Comparison of ENCODE assay signal across 8 cellular contexts in genomic region chr15:98421419-98422085, GRCh38.
DNase-seq lines count a peak whose midpoint lies in the region; ATAC-seq, FAIRE-seq and TF ChIP-seq lines count a peak whose summit lies in the region.

No MANE protein-coding gene starts in this region.

- H3K4me2 ChIP-seq in endothelial cell of umbilical vein (ENCODE audit: insufficient read depth, low read length): no peak overlapping the region

- H3K9me3 Mint-ChIP-seq in activated CD8-positive, alpha-beta memory T cell treated with anti-CD3 and anti-CD28 coated beads, Interleukin-2, amount 10 ng/mL, durations not matched to agents 7 days and 5 days (ENCODE audit: low read depth): no peaks in the 10 kb centered on the region

- no peaks in the 10 kb centered on the region for H3K9me1 ChIP-seq in endothelial cell of umbilical vein (replicated peaks; ENCODE audit: control insufficient read depth, extremely low read depth, insufficient read depth, low read length)

- no peak overlapping the region for H3K27ac Mint-ChIP-seq in activated CD8-positive, alpha-beta memory T cell treated with anti-CD3 and anti-CD28 coated beads, Interleukin-2, amount 10 ng/mL, durations not matched to agents 7 days and 5 days

- H3K27ac ChIP-seq in endothelial cell of umbilical vein (ENCODE audit: insufficient read depth, low read depth, low read length): no peak overlapping the region

- H3K36me3 Mint-ChIP-seq in activated CD8-positive, alpha-beta memory T cell treated with anti-CD3 and anti-CD28 coated beads, Interleukin-2, amount 10 ng/mL, durations not matched to agents 7 days and 5 days: no peaks in the 10 kb centered on the region

- BruUV-seq in endothelial cell of umbilical vein (replicated peaks; lab: Mats Ljungman, UMichigan): no TSS peak

- no peak for TF ChIP-seq POLR2A in endothelial cell of umbilical vein (IDR thresholded peaks at IDR 0.05; ENCODE audit: low read depth, low read length)

- ATAC-seq in HG02678 (IDR thresholded peaks at IDR 0.05; ENCODE audit: unreplicated experiment): peak; percentile 85
- ATAC-seq in activated CD8-positive, alpha-beta memory T cell treated with anti-CD3 and anti-CD28 coated beads, Interleukin-2, amount 10 ng/mL, durations not matched to agents 7 days and 5 days: peak; percentile 83

- H3K4me1 ChIP-seq in endothelial cell of umbilical vein (ENCODE audit: control insufficient read depth, extremely low read depth, insufficient read depth, low read length): no peaks in the 10 kb centered on the region

- peaks cover 6 to 18% of the 10 kb centered on the region in 2 experiments for H3K27me3 ChIP-seq in endothelial cell of umbilical vein (ENCODE audit: control insufficient read depth in 2 of 2, insufficient read depth in 2 of 2, low read length in 2 of 2)

- dilution Hi-C loops in endothelial cell of umbilical vein (cut with MboI; ENCODE audit: extremely low pct_ligation_motif_present, low sequenced_read_pairs): no loop called here

- no peak overlapping the region for H3K4me3 ChIP-seq in endothelial cell of umbilical vein (replicated peaks in 1 of 3; ENCODE audit: insufficient read depth in 1 of 3, low read depth in 1 of 3, low read length in 3 of 3)

- peaks cover 6% of the 10 kb centered on the region for H3K4me1 Mint-ChIP-seq in activated CD8-positive, alpha-beta memory T cell treated with anti-CD3 and anti-CD28 coated beads, Interleukin-2, amount 10 ng/mL, durations not matched to agents 7 days and 5 days

- FAIRE-seq in endothelial cell of umbilical vein (lab: Jason Lieb, UNC): peak; percentile 82

- POLR2A ChIA-PET in endothelial cell of umbilical vein (lab: Charles Lee): no interaction called here

- H4K20me1 ChIP-seq in endothelial cell of umbilical vein (replicated peaks; ENCODE audit: control insufficient read depth, extremely low read depth, insufficient read depth, low read length): no peaks in the 10 kb centered on the region

- intact Hi-C loops in endothelial cell of umbilical vein (cut with micrococcal nuclease): loop anchor here (1.0 to 2.0 kb wide), 4 partner anchors 110 to 513 kb away; no protein-coding TSS in a partner anchor

- DNase-seq in NCI-H2029 (lab: John Stamatoyannopoulos, UW) (peak; percentile 32), NCI-H2029 treated with DMSO at 0.1 percent for 48 hours (lab: John Stamatoyannopoulos, UW) (no peak), NCI-H2196 (lab: John Stamatoyannopoulos, UW; ENCODE audit: unreplicated experiment) (peak; percentile 9), endothelial cell of umbilical vein (ENCODE audit: low read depth, low spot score) (peak; percentile 36), middle frontal gyrus (ENCODE audit: extremely low spot score, low spot score) (peak; percentile 27)
- peak; percentile 56 for DNase-seq in activated CD8-positive, alpha-beta memory T cell treated with anti-CD3 and anti-CD28 coated beads, Interleukin-2, amount 10 ng/mL, durations not matched to agents 7 days and 5 days
- DNase-seq in stimulated activated CD8-positive, alpha-beta memory T cell treated with anti-CD3 and anti-CD28 coated beads, Interleukin-7, amount 100 ng/mL, for 4 hours (ENCODE audit: low read depth in 2 of 2): peak; percentile 9 to 19

- H2AFZ ChIP-seq in endothelial cell of umbilical vein (ENCODE audit: low read depth, low read length): peak overlapping the region; percentile 62

- H3K36me3 ChIP-seq in endothelial cell of umbilical vein (ENCODE audit: control insufficient read depth in 2 of 2, extremely low read depth in 1 of 2, insufficient read depth in 2 of 2, low read length in 2 of 2): no peaks in the 10 kb centered on the region

- CTCF ChIA-PET in activated CD8-positive, alpha-beta memory T cell treated with anti-CD3 and anti-CD28 coated beads, Interleukin-2, amount 10 ng/mL, durations not matched to agents 7 days and 5 days (lab: Charles Lee): interaction anchor here (0.6 to 6.2 kb wide), 6 partner anchors 10 to 775 kb away, joined by 3 to 53 read pairs (median 4); no protein-coding TSS in a partner anchor
- CTCF ChIA-PET in endothelial cell of umbilical vein (lab: Charles Lee): interaction anchor here (0.6 to 3.7 kb wide), 6 partner anchors 110 to 735 kb away, joined by 3 to 36 read pairs (median 5); no protein-coding TSS in a partner anchor

- no peaks in the 10 kb centered on the region for H3K9me3 ChIP-seq in endothelial cell of umbilical vein (replicated peaks; ENCODE audit: control insufficient read depth, insufficient read depth, low read length)

- H3K4me3 Mint-ChIP-seq in activated CD8-positive, alpha-beta memory T cell treated with anti-CD3 and anti-CD28 coated beads, Interleukin-2, amount 10 ng/mL, durations not matched to agents 7 days and 5 days: no peak overlapping the region

- no peak overlapping the region for H3K9ac ChIP-seq in endothelial cell of umbilical vein (replicated peaks; ENCODE audit: extremely low read depth, insufficient read depth, low read length)

- TF ChIP-seq CTCF in endothelial cell of umbilical vein (IDR thresholded peaks at IDR 0.05; ENCODE audit: extremely low read depth in 1 of 2, insufficient read depth in 1 of 2, low read depth in 1 of 2, low read length in 2 of 2): peak; percentile 97 to 99

- peaks cover 21% of the 10 kb centered on the region for H3K27me3 Mint-ChIP-seq in activated CD8-positive, alpha-beta memory T cell treated with anti-CD3 and anti-CD28 coated beads, Interleukin-2, amount 10 ng/mL, durations not matched to agents 7 days and 5 days

- no peaks in the 10 kb centered on the region for H3K79me2 ChIP-seq in endothelial cell of umbilical vein (ENCODE audit: control insufficient read depth, insufficient read depth, low read length)

TF ChIP-seq in endothelial cell of umbilical vein, 7 proteins besides CTCF, POLR2A, EP300 and RAD21:
- TF ChIP-seq MYC (IDR thresholded peaks at IDR 0.05; ENCODE audit: low read depth, low read length): no peak
- TF ChIP-seq, protein P1, sequence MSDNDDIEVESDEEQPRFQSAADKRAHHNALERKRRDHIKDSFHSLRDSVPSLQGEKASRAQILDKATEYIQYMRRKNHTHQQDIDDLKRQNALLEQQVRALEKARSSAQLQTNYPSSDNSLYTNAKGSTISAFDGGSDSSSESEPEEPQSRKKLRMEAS (IDR thresholded peaks at IDR 0.05; ENCODE audit: insufficient read depth, insufficient read length): peak; percentile 1
- no peak for TF ChIP-seq JUN (IDR thresholded peaks at IDR 0.05; ENCODE audit: borderline replicate concordance, insufficient read depth, insufficient read length, low read depth)
- TF ChIP-seq GATA2 (IDR thresholded peaks at IDR 0.05; ENCODE audit: insufficient read depth, insufficient read length, low read depth, low read length): no peak
- peak; percentile 43 for TF ChIP-seq EZH2 (IDR thresholded peaks at IDR 0.05; ENCODE audit: borderline replicate concordance, low read depth, low read length, severe bottlenecking)
